8 cellular contexts compared by ENCODE assay signal in the genomic region with DNA sequence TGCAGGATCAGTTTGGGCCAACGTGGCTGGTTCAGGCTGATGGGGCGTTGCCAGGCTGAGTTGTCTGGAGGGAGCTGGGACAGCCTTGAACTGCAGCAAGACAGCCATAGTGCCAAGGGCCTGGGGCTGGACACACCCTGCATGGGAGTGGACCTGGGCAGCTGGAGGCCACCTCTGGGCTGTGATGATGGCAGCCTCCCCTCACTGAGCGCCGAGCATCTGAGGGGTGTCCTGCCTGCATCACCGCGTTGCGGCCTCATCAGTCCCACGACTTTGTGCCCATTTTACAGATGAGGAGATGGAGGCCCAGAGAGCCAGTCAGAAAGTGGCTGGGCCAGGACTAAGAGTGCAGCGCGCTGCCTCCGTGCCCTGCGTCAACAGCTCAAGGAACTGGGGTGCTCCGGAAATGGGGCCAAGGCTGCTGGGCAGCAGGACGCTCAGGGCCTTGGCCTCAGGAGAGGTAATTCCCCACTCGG. TPM values are rescaled to one million over a fixed set of nuclear protein-coding genes. Genes with fewer than 3 reads are reported as not detected.
DNase-seq lines count a peak whose midpoint lies in the region; ATAC-seq, FAIRE-seq and TF ChIP-seq lines count a peak whose summit lies in the region.

No MANE protein-coding gene starts in this region.

- no peaks in the 10 kb centered on the region for H3K9me2 ChIP-seq in PC-3 (replicated peaks; ENCODE audit: low read length)

- H3K79me2 ChIP-seq in PC-3 (ENCODE audit: low read length) = peaks cover 43% of the 10 kb centered on the region
- peaks cover 41% of the 10 kb centered on the region for H3K79me2 ChIP-seq in endothelial cell of umbilical vein (ENCODE audit: control insufficient read depth, insufficient read depth, low read length)

- peaks cover 4% of the 10 kb centered on the region for H3K27me3 Mint-ChIP-seq in CD4-positive, CD25-positive, alpha-beta regulatory T cell

- H3K4me1 Mint-ChIP-seq in CD4-positive, CD25-positive, alpha-beta regulatory T cell = peaks cover 0 to 21% (median 7%) of the 10 kb centered on the region in 4 donors

- H3K9me1 ChIP-seq in endothelial cell of umbilical vein (replicated peaks; ENCODE audit: control insufficient read depth, extremely low read depth, insufficient read depth, low read length) = no peaks in the 10 kb centered on the region

- BruUV-seq in PC-3 (replicated peaks; lab: Mats Ljungman, UMichigan) (TSS peak; percentile 49), endothelial cell of umbilical vein (replicated peaks; lab: Mats Ljungman, UMichigan) (no TSS peak)

- POLR2A ChIA-PET in PC-3 (lab: Charles Lee; ENCODE audit: unreplicated experiment) (interaction anchor here (0.6 to 0.7 kb wide), 2 partner anchors 537 to 656 kb away, joined by 14 to 20 read pairs; no protein-coding TSS in a partner anchor), endothelial cell of umbilical vein (lab: Charles Lee) (interaction anchor here (0.6 kb wide), 1 partner anchor 30 kb away, joined by 3 read pairs; no protein-coding TSS in a partner anchor)

- no peaks in the 10 kb centered on the region for H3K9me3 ChIP-seq in CD4-positive, CD25-positive, alpha-beta regulatory T cell (ENCODE audit: control insufficient read depth in 2 of 2, low read length in 2 of 2)
- H3K9me3 ChIP-seq in PC-3 (ENCODE audit: low read length) (no peaks in the 10 kb centered on the region), endothelial cell of umbilical vein (replicated peaks; ENCODE audit: control insufficient read depth, insufficient read depth, low read length) (no peaks in the 10 kb centered on the region), neutrophil (no peaks in the 10 kb centered on the region)

- peak overlapping the region; percentile 48 to 95 (median 92) for H3K27ac Mint-ChIP-seq in CD4-positive, CD25-positive, alpha-beta regulatory T cell

- H3K4me3 Mint-ChIP-seq in CD4-positive, CD25-positive, alpha-beta regulatory T cell = peak overlapping the region; percentile 91 to 95 (median 92)

- no peaks in the 10 kb centered on the region for H3K36me3 ChIP-seq in CD4-positive, CD25-positive, alpha-beta regulatory T cell (ENCODE audit: control insufficient read depth, insufficient read depth, low read length)
- no peaks in the 10 kb centered on the region for H3K36me3 ChIP-seq in PC-3 (ENCODE audit: low read depth, low read length)
- peaks cover 0 to 3% of the 10 kb centered on the region in 2 experiments for H3K36me3 ChIP-seq in endothelial cell of umbilical vein (ENCODE audit: control insufficient read depth in 2 of 2, extremely low read depth in 1 of 2, insufficient read depth in 2 of 2, low read length in 2 of 2)
- peaks cover 2% of the 10 kb centered on the region for H3K36me3 ChIP-seq in neutrophil

- H3K9ac ChIP-seq in PC-3 (ENCODE audit: low read length) (peak overlapping the region; percentile 89; the same call in 1 of the 2 replicates), endothelial cell of umbilical vein (replicated peaks; ENCODE audit: extremely low read depth, insufficient read depth, low read length) (peak overlapping the region; percentile 58)

- no peak for TF ChIP-seq POLR2A in endothelial cell of umbilical vein (IDR thresholded peaks at IDR 0.05; ENCODE audit: low read depth, low read length)

- no peaks in the 10 kb centered on the region for H3K36me3 Mint-ChIP-seq in CD4-positive, CD25-positive, alpha-beta regulatory T cell

- H3K4me2 ChIP-seq in PC-3 (ENCODE audit: low read length) = peak overlapping the region; percentile 86
- H3K4me2 ChIP-seq in endothelial cell of umbilical vein (ENCODE audit: insufficient read depth, low read length) = peak overlapping the region; percentile 71

- ATAC-seq in CD4-positive, CD25-positive, alpha-beta regulatory T cell (ENCODE audit: low read depth in 2 of 2) = no peak
- ATAC-seq in PC-3 (no peak), GM21737 (IDR thresholded peaks at IDR 0.05; ENCODE audit: unreplicated experiment) (no peak), GM21723 (IDR thresholded peaks at IDR 0.05; ENCODE audit: unreplicated experiment) (no peak), GM21786 (IDR thresholded peaks at IDR 0.05; ENCODE audit: unreplicated experiment) (no peak)

- no peak for FAIRE-seq in endothelial cell of umbilical vein (lab: Jason Lieb, UNC)

- CTCF ChIA-PET in PC-3 (lab: Charles Lee) (interaction anchor here (0.5 kb wide), 1 partner anchor 136 kb away, joined by 4 read pairs; a partner anchor contains a TSS), endothelial cell of umbilical vein (lab: Charles Lee) (no interaction called here)

- H3K4me1 ChIP-seq in CD4-positive, CD25-positive, alpha-beta regulatory T cell (ENCODE audit: control insufficient read depth, insufficient read depth, low read length, poor library complexity, severe bottlenecking) = peaks cover 20% of the 10 kb centered on the region
- peaks cover 13% of the 10 kb centered on the region; the same call in 1 of the 2 replicates for H3K4me1 ChIP-seq in PC-3 (ENCODE audit: insufficient read depth, low read length)
- peaks cover 3% of the 10 kb centered on the region for H3K4me1 ChIP-seq in endothelial cell of umbilical vein (ENCODE audit: control insufficient read depth, extremely low read depth, insufficient read depth, low read length)
- H3K4me1 ChIP-seq in neutrophil (ENCODE audit: control insufficient read depth in 1 of 2, insufficient read depth in 1 of 2, low read depth in 1 of 2, low read length in 1 of 2) = peaks cover 79 to 91% of the 10 kb centered on the region in 2 experiments

- dilution Hi-C loops in endothelial cell of umbilical vein (cut with MboI; ENCODE audit: extremely low pct_ligation_motif_present, low sequenced_read_pairs) = no loop called here

- TF ChIP-seq CTCF in PC-3 (conservative IDR thresholded peaks at IDR 0.05; ENCODE audit: low read depth, low read length) = no peak
- no peak for TF ChIP-seq CTCF in endothelial cell of umbilical vein (IDR thresholded peaks at IDR 0.05; ENCODE audit: extremely low read depth in 1 of 2, insufficient read depth in 1 of 2, low read depth in 1 of 2, low read length in 2 of 2)
- no peak for TF ChIP-seq CTCF in neutrophil (IDR thresholded peaks at IDR 0.05)

- H3K9me3 Mint-ChIP-seq in CD4-positive, CD25-positive, alpha-beta regulatory T cell = no peaks in the 10 kb centered on the region

- DNase-seq in CD4-positive, CD25-positive, alpha-beta regulatory T cell = peak in 1 of 3 donors; percentile 36
- DNase-seq in PC-3 (no peak), endothelial cell of umbilical vein (ENCODE audit: low read depth, low spot score) (no peak), NCI-H1436 (lab: John Stamatoyannopoulos, UW) (no peak)

- peak overlapping the region; percentile 82 for H2AFZ ChIP-seq in PC-3 (ENCODE audit: low read length)
- peak overlapping the region; percentile 99 for H2AFZ ChIP-seq in endothelial cell of umbilical vein (ENCODE audit: low read depth, low read length)

- no peaks in the 10 kb centered on the region for H3K27me3 ChIP-seq in CD4-positive, CD25-positive, alpha-beta regulatory T cell (ENCODE audit: control insufficient read depth, insufficient read depth, low read length)
- no peaks in the 10 kb centered on the region for H3K27me3 ChIP-seq in PC-3 (ENCODE audit: low read length)
- no peaks in the 10 kb centered on the region for H3K27me3 ChIP-seq in endothelial cell of umbilical vein (ENCODE audit: control insufficient read depth in 2 of 2, insufficient read depth in 2 of 2, low read length in 2 of 2)
- H3K27me3 ChIP-seq in neutrophil = no peaks in the 10 kb centered on the region

- H3K27ac ChIP-seq in CD4-positive, CD25-positive, alpha-beta regulatory T cell (ENCODE audit: insufficient read depth, low read length, poor library complexity, severe bottlenecking) = peak overlapping the region; percentile 71
- H3K27ac ChIP-seq in PC-3 (ENCODE audit: low read length) = no peak overlapping the region
- no peak overlapping the region for H3K27ac ChIP-seq in endothelial cell of umbilical vein (ENCODE audit: insufficient read depth, low read depth, low read length)
- H3K27ac ChIP-seq in neutrophil = peak overlapping the region; percentile 93

- H4K20me1 ChIP-seq in PC-3 (ENCODE audit: low read length) = no peaks in the 10 kb centered on the region; the same call in 1 of the 2 replicates
- no peaks in the 10 kb centered on the region for H4K20me1 ChIP-seq in endothelial cell of umbilical vein (replicated peaks; ENCODE audit: control insufficient read depth, extremely low read depth, insufficient read depth, low read length)

- no peaks in the 10 kb centered on the region for H3F3A ChIP-seq in PC-3 (ENCODE audit: low read length, unreplicated experiment)

- peak overlapping the region; percentile 62 for H3K4me3 ChIP-seq in CD4-positive, CD25-positive, alpha-beta regulatory T cell (ENCODE audit: low read depth, low read length)
- H3K4me3 ChIP-seq in PC-3 (ENCODE audit: low read length) = peak overlapping the region; percentile 70
- H3K4me3 ChIP-seq in endothelial cell of umbilical vein (replicated peaks in 1 of 3; ENCODE audit: insufficient read depth in 1 of 3, low read depth in 1 of 3, low read length in 3 of 3) = peak overlapping the region in 1 of 3 experiments; percentile 77
- H3K4me3 ChIP-seq in neutrophil (ENCODE audit: low read depth in 1 of 2, low read length in 1 of 2) = peak overlapping the region; percentile 95 to 98

- intact Hi-C loops in PC-3 (cut with micrococcal nuclease) (no loop called here), endothelial cell of umbilical vein (cut with micrococcal nuclease) (no loop called here)

RNA-seq across cellular contexts. Expression of a gene that starts 0.6 kb away (rescaled TPM):
- total RNA-seq in CD4-positive, CD25-positive, alpha-beta regulatory T cell = 79.9 TPM
- 100 to 1,000 TPM; 332 to 603 (median 474) TPM for polyA plus RNA-seq in CD4-positive, CD25-positive, alpha-beta regulatory T cell
- total RNA-seq in PC-3 (2014; rRNA removed) = 283 and 349 TPM in 2 replicates
- 328 and 346 TPM in 2 replicates for total RNA-seq in endothelial cell of umbilical vein
- polyA plus RNA-seq in endothelial cell of umbilical vein = 720 and 1,228 TPM in 2 replicates
- polyA plus RNA-seq in endothelial cell of umbilical vein (2011; cell fraction: cytosol; rRNA removed) = 330 and 448 TPM in 2 replicates
- polyA plus RNA-seq in endothelial cell of umbilical vein (2011; cell fraction: nucleus; rRNA removed) = 114 and 133 TPM in 2 replicates
- 151 and 361 TPM in 2 replicates for polyA plus RNA-seq in endothelial cell of umbilical vein (2012)
- polyA minus RNA-seq in endothelial cell of umbilical vein = 76.8 and 89.2 TPM in 2 replicates
- polyA minus RNA-seq in endothelial cell of umbilical vein (2011; cell fraction: cytosol; rRNA and poly(A)+ RNA removed) = 71.9 TPM
- polyA minus RNA-seq in endothelial cell of umbilical vein (2011; cell fraction: nucleus; rRNA and poly(A)+ RNA removed) = 19.2 and 32.9 TPM in 2 replicates

RNA-seq across cellular contexts. Expression of a gene that starts 7.6 kb away (rescaled TPM):
- total RNA-seq in CD4-positive, CD25-positive, alpha-beta regulatory T cell = 6.5 TPM
- 1 to 10 TPM; 5.4 to 9.8 (median 8.4) TPM for polyA plus RNA-seq in CD4-positive, CD25-positive, alpha-beta regulatory T cell
- total RNA-seq in PC-3 (2014; rRNA removed) = 29.2 and 39.2 TPM in 2 replicates
- total RNA-seq in endothelial cell of umbilical vein = 16.9 and 17.8 TPM in 2 replicates
- polyA plus RNA-seq in endothelial cell of umbilical vein = 23.2 and 26.9 TPM in 2 replicates
- polyA plus RNA-seq in endothelial cell of umbilical vein (2011; cell fraction: cytosol; rRNA removed) = 20.4 and 23.3 TPM in 2 replicates
- polyA plus RNA-seq in endothelial cell of umbilical vein (2011; cell fraction: nucleus; rRNA removed) = 12.8 and 13.3 TPM in 2 replicates
- 11.5 and 11.9 TPM in 2 replicates for polyA plus RNA-seq in endothelial cell of umbilical vein (2012)
- 10.4 and 17.9 TPM in 2 replicates for polyA minus RNA-seq in endothelial cell of umbilical vein
- polyA minus RNA-seq in endothelial cell of umbilical vein (2011; cell fraction: cytosol; rRNA and poly(A)+ RNA removed) = 13.8 TPM
- polyA minus RNA-seq in endothelial cell of umbilical vein (2011; cell fraction: nucleus; rRNA and poly(A)+ RNA removed) = 7.7 and 9.5 TPM in 2 replicates

RNA-seq across cellular contexts. Expression of a gene that starts 36.2 kb away (rescaled TPM):
- total RNA-seq in CD4-positive, CD25-positive, alpha-beta regulatory T cell = 14.1 TPM
- polyA plus RNA-seq in CD4-positive, CD25-positive, alpha-beta regulatory T cell = 10 to 100 TPM; 20.8 to 23.7 (median 21.8) TPM
- total RNA-seq in PC-3 (2014; rRNA removed) (48.9 and 54.3 TPM in 2 replicates), endothelial cell of umbilical vein (32.9 and 36.5 TPM in 2 replicates)
- polyA plus RNA-seq in endothelial cell of umbilical vein = 26.2 and 30.1 TPM in 2 replicates
- 13.7 and 14.3 TPM in 2 replicates for polyA plus RNA-seq in endothelial cell of umbilical vein (2011; cell fraction: cytosol; rRNA removed)
- 14.1 and 15.3 TPM in 2 replicates for polyA plus RNA-seq in endothelial cell of umbilical vein (2011; cell fraction: nucleus; rRNA removed)
- polyA plus RNA-seq in endothelial cell of umbilical vein (2012) = 29.6 and 34.1 TPM in 2 replicates
- 13.0 and 14.5 TPM in 2 replicates for polyA minus RNA-seq in endothelial cell of umbilical vein
- 32.1 TPM for polyA minus RNA-seq in endothelial cell of umbilical vein (2011; cell fraction: cytosol; rRNA and poly(A)+ RNA removed)
- polyA minus RNA-seq in endothelial cell of umbilical vein (2011; cell fraction: nucleus; rRNA and poly(A)+ RNA removed) = 7.3 and 7.8 TPM in 2 replicates

RNA-seq across cellular contexts. Expression of a gene that starts 40.2 kb away (rescaled TPM):
- total RNA-seq in CD4-positive, CD25-positive, alpha-beta regulatory T cell = 1.7 TPM
- 1 to 10 TPM; 4.7 to 10.0 (median 7.5) TPM for polyA plus RNA-seq in CD4-positive, CD25-positive, alpha-beta regulatory T cell
- total RNA-seq in PC-3 (2014; rRNA removed) (24.6 and 29.4 TPM in 2 replicates), endothelial cell of umbilical vein (0.49 TPM in 1 of 2 replicates, not detected in the other)
- 0.57 and 0.95 TPM in 2 replicates for polyA plus RNA-seq in endothelial cell of umbilical vein
- polyA plus RNA-seq in endothelial cell of umbilical vein (2011; cell fraction: cytosol; rRNA removed) = 0.19 and 0.55 TPM in 2 replicates
- 0.17 and 0.21 TPM in 2 replicates for polyA plus RNA-seq in endothelial cell of umbilical vein (2011; cell fraction: nucleus; rRNA removed)
- 0.23 and 0.44 TPM in 2 replicates for polyA plus RNA-seq in endothelial cell of umbilical vein (2012)
- polyA minus RNA-seq in endothelial cell of umbilical vein = not detected in 2 replicates
- 2.5 TPM for polyA minus RNA-seq in endothelial cell of umbilical vein (2011; cell fraction: cytosol; rRNA and poly(A)+ RNA removed)
- not detected in 2 replicates for polyA minus RNA-seq in endothelial cell of umbilical vein (2011; cell fraction: nucleus; rRNA and poly(A)+ RNA removed)

Comparison
In these comparisons a context has a peak if more than half of its experiments do, and no peak if none do; other contexts are left out.
1. H3K27ac ChIP-seq: peak in CD4-positive, CD25-positive, alpha-beta regulatory T cell (single experiment) and neutrophil (single experiment); none in PC-3 (single experiment) and endothelial cell of umbilical vein (single experiment).